1 cellular context compared by ENCODE assay signal in the genomic region with DNA sequence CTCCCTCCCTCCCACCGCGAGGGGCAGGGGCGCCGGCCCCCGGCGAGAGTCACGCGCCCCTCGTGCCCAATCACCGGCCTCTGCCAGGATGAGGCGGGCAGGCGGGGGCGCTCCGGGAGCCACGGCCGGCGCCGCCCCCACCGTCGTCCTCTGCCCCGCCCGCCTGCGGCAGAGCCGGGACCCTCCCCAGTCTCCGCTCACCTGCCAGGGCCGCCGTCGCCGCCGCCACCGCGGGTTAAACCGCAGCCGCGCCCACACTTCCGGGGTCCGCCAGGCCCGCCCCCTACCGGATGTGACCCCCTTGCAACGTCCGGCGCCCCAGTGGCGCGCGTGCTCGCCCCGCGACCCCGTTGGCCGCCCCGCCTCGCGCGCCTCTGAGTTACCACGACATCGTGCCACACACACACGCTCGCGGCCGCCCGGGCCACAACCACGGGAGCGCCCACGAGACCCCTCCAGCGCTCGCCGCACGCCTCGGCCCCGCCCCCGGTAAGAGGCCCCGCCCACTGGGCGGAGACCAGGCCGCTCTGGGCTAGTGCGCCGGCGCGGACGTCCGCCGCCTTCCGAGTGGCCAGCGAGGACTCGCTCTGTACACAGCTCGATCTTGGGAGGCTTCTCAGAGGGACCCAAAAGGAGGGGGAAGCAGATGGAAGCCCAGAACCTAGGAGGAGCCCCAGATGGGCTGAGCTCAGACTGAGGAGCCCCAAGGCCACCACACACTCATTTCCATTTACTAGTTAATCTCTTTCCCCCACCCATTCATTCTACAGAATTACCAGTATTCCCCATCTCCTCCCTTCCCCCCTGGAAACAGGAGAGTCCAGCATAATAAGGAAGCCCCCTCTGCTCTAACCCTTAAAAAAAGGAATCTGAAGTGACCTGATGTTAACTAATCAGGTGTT.
A peak's percentile ranks its signal among the peaks of the same experiment; 100 is the strongest.
TF ChIP-seq lines count a peak whose summit lies in the region.

VPS37C (minus strand) TSS at position 237 of the 902 bp plus-strand sequence. CDS start 22,597 bp downstream, outside the sequence.

TF ChIP-seq in H1, 55 proteins besides CTCF, POLR2A, EP300 and RAD21:
- no peak for TF ChIP-seq BCL11A (IDR thresholded peaks at IDR 0.05; ENCODE audit: low read depth in 2 of 2, low read length in 2 of 2)
- TF ChIP-seq GABPA (IDR thresholded peaks at IDR 0.05; ENCODE audit: borderline replicate concordance, insufficient read depth, low read length), result peak; percentile 80; the same call in 1 of the 2 replicates
- TF ChIP-seq KDM4A (IDR thresholded peaks at IDR 0.05; ENCODE audit: low read depth, low read length, severe bottlenecking), result peak; percentile 23
- no peak for TF ChIP-seq SAP30 (IDR thresholded peaks at IDR 0.05; ENCODE audit: insufficient read depth, insufficient replicate concordance, low read length)
- TF ChIP-seq RFX5 (IDR thresholded peaks at IDR 0.05; ENCODE audit: borderline replicate concordance, low read depth, low read length), result no peak
- TF ChIP-seq TAF1 (IDR thresholded peaks at IDR 0.05; ENCODE audit: low read depth, low read length), result peak; percentile 77
- no peak for TF ChIP-seq BRCA1 (IDR thresholded peaks at IDR 0.05; ENCODE audit: low read depth, low read length)
- TF ChIP-seq RNF2 (IDR thresholded peaks at IDR 0.05; ENCODE audit: borderline replicate concordance, low read depth, low read length, missing control alignments, poor library complexity, severe bottlenecking), result no peak
- TF ChIP-seq TBP (IDR thresholded peaks at IDR 0.05; ENCODE audit: low read depth, low read length), result peak; percentile 51; the same call in 1 of the 2 replicates
- peak; percentile 67 for TF ChIP-seq MAX (IDR thresholded peaks at IDR 0.05)
- no peak for TF ChIP-seq EZH2 (IDR thresholded peaks at IDR 0.05; ENCODE audit: low read depth, low read length, severe bottlenecking)
- TF ChIP-seq ASH2L (IDR thresholded peaks at IDR 0.05; ENCODE audit: low read length), result peak; percentile 96
- TF ChIP-seq SP2 (IDR thresholded peaks at IDR 0.05; ENCODE audit: low read length), result no peak
- no peak for TF ChIP-seq CHD2 (IDR thresholded peaks at IDR 0.05; ENCODE audit: low read length)
- peak; percentile 86 for TF ChIP-seq PHF8 (conservative IDR thresholded peaks at IDR 0.05; ENCODE audit: low read depth, low read length)
- no peak for TF ChIP-seq NRF1 (IDR thresholded peaks at IDR 0.05; ENCODE audit: low read depth, low read length)
- TF ChIP-seq, protein P1, sequence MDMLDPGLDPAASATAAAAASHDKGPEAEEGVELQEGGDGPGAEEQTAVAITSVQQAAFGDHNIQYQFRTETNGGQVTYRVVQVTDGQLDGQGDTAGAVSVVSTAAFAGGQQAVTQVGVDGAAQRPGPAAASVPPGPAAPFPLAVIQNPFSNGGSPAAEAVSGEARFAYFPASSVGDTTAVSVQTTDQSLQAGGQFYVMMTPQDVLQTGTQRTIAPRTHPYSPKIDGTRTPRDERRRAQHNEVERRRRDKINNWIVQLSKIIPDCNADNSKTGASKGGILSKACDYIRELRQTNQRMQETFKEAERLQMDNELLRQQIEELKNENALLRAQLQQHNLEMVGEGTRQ (IDR thresholded peaks at IDR 0.05; ENCODE audit: low read length), result peak; percentile 83
- no peak for TF ChIP-seq HDAC2 (IDR thresholded peaks at IDR 0.05; ENCODE audit: borderline replicate concordance in 1 of 2, low read depth in 2 of 2, low read length in 2 of 2)
- TF ChIP-seq CTBP2 (IDR thresholded peaks at IDR 0.05; ENCODE audit: borderline replicate concordance, insufficient read depth, insufficient read length, low read length), result no peak
- TF ChIP-seq CHD7 (IDR thresholded peaks at IDR 0.05; ENCODE audit: insufficient replicate concordance, low read length), result no peak
- TF ChIP-seq KDM5A (IDR thresholded peaks at IDR 0.05; ENCODE audit: low read length), result no peak
- TF ChIP-seq, protein P2, sequence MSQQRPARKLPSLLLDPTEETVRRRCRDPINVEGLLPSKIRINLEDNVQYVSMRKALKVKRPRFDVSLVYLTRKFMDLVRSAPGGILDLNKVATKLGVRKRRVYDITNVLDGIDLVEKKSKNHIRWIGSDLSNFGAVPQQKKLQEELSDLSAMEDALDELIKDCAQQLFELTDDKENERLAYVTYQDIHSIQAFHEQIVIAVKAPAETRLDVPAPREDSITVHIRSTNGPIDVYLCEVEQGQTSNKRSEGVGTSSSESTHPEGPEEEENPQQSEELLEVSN (IDR thresholded peaks at IDR 0.05), result no peak
- no peak for TF ChIP-seq ZNF274 (IDR thresholded peaks at IDR 0.05; ENCODE audit: borderline replicate concordance, extremely low read depth, low read length)
- TF ChIP-seq EGR1 (IDR thresholded peaks at IDR 0.05; ENCODE audit: borderline replicate concordance, low read depth, low read length), result peak; percentile 72; the same call in 1 of the 2 replicates
- no peak for TF ChIP-seq SP1 (IDR thresholded peaks at IDR 0.05; ENCODE audit: low read depth, low read length)
- no peak for TF ChIP-seq SIRT6 (IDR thresholded peaks at IDR 0.05; ENCODE audit: low read length)
- no peak for TF ChIP-seq SIX5 (IDR thresholded peaks at IDR 0.05; ENCODE audit: low read depth, low read length)
- TF ChIP-seq, protein P3, sequence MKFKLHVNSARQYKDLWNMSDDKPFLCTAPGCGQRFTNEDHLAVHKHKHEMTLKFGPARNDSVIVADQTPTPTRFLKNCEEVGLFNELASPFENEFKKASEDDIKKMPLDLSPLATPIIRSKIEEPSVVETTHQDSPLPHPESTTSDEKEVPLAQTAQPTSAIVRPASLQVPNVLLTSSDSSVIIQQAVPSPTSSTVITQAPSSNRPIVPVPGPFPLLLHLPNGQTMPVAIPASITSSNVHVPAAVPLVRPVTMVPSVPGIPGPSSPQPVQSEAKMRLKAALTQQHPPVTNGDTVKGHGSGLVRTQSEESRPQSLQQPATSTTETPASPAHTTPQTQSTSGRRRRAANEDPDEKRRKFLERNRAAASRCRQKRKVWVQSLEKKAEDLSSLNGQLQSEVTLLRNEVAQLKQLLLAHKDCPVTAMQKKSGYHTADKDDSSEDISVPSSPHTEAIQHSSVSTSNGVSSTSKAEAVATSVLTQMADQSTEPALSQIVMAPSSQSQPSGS (IDR thresholded peaks at IDR 0.05; ENCODE audit: low read length), result no peak
- no peak for TF ChIP-seq TEAD4 (IDR thresholded peaks at IDR 0.05; ENCODE audit: low read depth, low read length)
- peak; percentile 71; the same call in 1 of the 2 replicates for TF ChIP-seq CREB1 (IDR thresholded peaks at IDR 0.05)
- TF ChIP-seq, protein P4, sequence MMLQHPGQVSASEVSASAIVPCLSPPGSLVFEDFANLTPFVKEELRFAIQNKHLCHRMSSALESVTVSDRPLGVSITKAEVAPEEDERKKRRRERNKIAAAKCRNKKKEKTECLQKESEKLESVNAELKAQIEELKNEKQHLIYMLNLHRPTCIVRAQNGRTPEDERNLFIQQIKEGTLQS (IDR thresholded peaks at IDR 0.05; ENCODE audit: insufficient read depth, low read depth, low read length), result 0 out of 2 replicates have a peak, but pooled peaks have one; percentile 47
- no peak for TF ChIP-seq CEBPB (IDR thresholded peaks at IDR 0.05; ENCODE audit: low read depth, low read length)
- no peak for TF ChIP-seq KDM1A (IDR thresholded peaks at IDR 0.05; ENCODE audit: borderline replicate concordance, low read length)
- no peak for TF ChIP-seq RXRA (IDR thresholded peaks at IDR 0.05; ENCODE audit: insufficient read depth, low read depth, low read length)
- 0 out of 2 replicates have a peak, but pooled peaks have one; percentile 30 for TF ChIP-seq FOSL1 (IDR thresholded peaks at IDR 0.05; ENCODE audit: insufficient read depth, low read depth, low read length)
- TF ChIP-seq TAF7 (optimal IDR thresholded peaks at IDR 0.05; ENCODE audit: borderline replicate concordance, low read depth, low read length), result peak; percentile 31
- TF ChIP-seq SUZ12 (IDR thresholded peaks at IDR 0.05; ENCODE audit: low read length), result no peak
- peak in 1 of 2 experiments; percentile 74; a peak in 2 of 4 replicates for TF ChIP-seq SIN3A (conservative IDR thresholded peaks at IDR 0.05 in 1 of 2, IDR thresholded peaks at IDR 0.05 in 1 of 2; ENCODE audit: low read depth in 1 of 2, low read length in 2 of 2)
- TF ChIP-seq SP4 (IDR thresholded peaks at IDR 0.05; ENCODE audit: low read length), result no peak
- TF ChIP-seq JUND (IDR thresholded peaks at IDR 0.05; ENCODE audit: low read length), result no peak
- TF ChIP-seq BACH1 (IDR thresholded peaks at IDR 0.05; ENCODE audit: low read length), result peak; percentile 69
- TF ChIP-seq GTF2F1 (IDR thresholded peaks at IDR 0.05; ENCODE audit: borderline replicate concordance, low read depth, low read length), result no peak
- no peak for TF ChIP-seq HDAC6 (IDR thresholded peaks at IDR 0.05; ENCODE audit: low read depth, low read length)
- TF ChIP-seq POU5F1 (IDR thresholded peaks at IDR 0.05; ENCODE audit: low read depth, low read length), result no peak
- TF ChIP-seq POLR2AphosphoS5 (IDR thresholded peaks at IDR 0.05; ENCODE audit: low read depth, low read length), result peak; percentile 60; the same call in 1 of the 2 replicates
- TF ChIP-seq JUN (IDR thresholded peaks at IDR 0.05; ENCODE audit: low read depth, low read length), result no peak
- TF ChIP-seq CBX5 (IDR thresholded peaks at IDR 0.05; ENCODE audit: low read depth, low read length), result no peak
- TF ChIP-seq MAFK (IDR thresholded peaks at IDR 0.05; ENCODE audit: low read depth, low read length), result no peak
- TF ChIP-seq CBX8 (IDR thresholded peaks at IDR 0.05; ENCODE audit: borderline replicate concordance, low read depth, low read length), result no peak
